Comparison of ENCODE assay signal across 3 cellular contexts in genomic region chr3:111590096-111590491, GRCh38.
TF ChIP-seq lines count a peak whose summit lies in the region.

No MANE protein-coding gene starts in this region.

TF ChIP-seq in IMR-90, 13 proteins besides CTCF, POLR2A, EP300 and RAD21 (continued from another document):
- TF ChIP-seq MXI1 (IDR thresholded peaks at IDR 0.05; ENCODE audit: borderline replicate concordance, low read depth, low read length) (no peak), CEBPB (IDR thresholded peaks at IDR 0.05; ENCODE audit: low read depth, low read length) (no peak), RFX5 (IDR thresholded peaks at IDR 0.05; ENCODE audit: low read depth, low read length) (no peak), CHD1 (IDR thresholded peaks at IDR 0.05; ENCODE audit: low read depth, low read length) (no peak), BHLHE40 (IDR thresholded peaks at IDR 0.05; ENCODE audit: low read depth, low read length) (no peak), RCOR1 (IDR thresholded peaks at IDR 0.05; ENCODE audit: insufficient replicate concordance, low read length) (no peak), USF2 (IDR thresholded peaks at IDR 0.05; ENCODE audit: low read depth, low read length) (no peak), ELK1 (IDR thresholded peaks at IDR 0.05; ENCODE audit: borderline replicate concordance, low read depth, low read length) (no peak), MAFK (IDR thresholded peaks at IDR 0.05; ENCODE audit: low read depth, low read length) (no peak)

TF ChIP-seq in WTC11, 78 proteins besides CTCF, POLR2A, EP300 and RAD21:
- no peak for TF ChIP-seq ATF6 (CRISPR knock-in tag; IDR thresholded peaks at IDR 0.05)

TF ChIP-seq in HEK293T, 16 proteins besides CTCF, POLR2A, EP300 and RAD21 (continued from another document):
- no peak for TF ChIP-seq TARDBP (IDR thresholded peaks at IDR 0.05)
- no peak for TF ChIP-seq PKNOX1 (IDR thresholded peaks at IDR 0.05)
- TF ChIP-seq ARNT (IDR thresholded peaks at IDR 0.05), result no peak
- TF ChIP-seq L3MBTL2 (conservative IDR thresholded peaks at IDR 0.05), result no peak
TF ChIP-seq in HEK293T: peak in this region for 0.
